8 cellular contexts compared by ENCODE assay signal in genomic region chr4:74370912-74371311, GRCh38. TPM values are rescaled to one million over a fixed set of nuclear protein-coding genes. Genes with fewer than 3 reads are reported as not detected.
DNase-seq lines count a peak whose midpoint lies in the region; ATAC-seq and TF ChIP-seq lines count a peak whose summit lies in the region.

No MANE protein-coding gene starts in this region.

- no peak overlapping the region for H3K23ac ChIP-seq in trophoblast cell (ENCODE audit: low read length)

- no CpG with 5 or more reads among the region's 1 CpG for WGBS in trophoblast cell (ENCODE audit: extremely low coverage, insufficient coverage, insufficient read length)

- H2AK5ac ChIP-seq in trophoblast cell (ENCODE audit: low read length) = no peak overlapping the region

- H3K27ac ChIP-seq in GM23338 (ENCODE audit: low read depth) = no peak overlapping the region
- no peak overlapping the region for H3K27ac ChIP-seq in trophoblast cell (ENCODE audit: low read depth, low read length)

- no peak overlapping the region for H3K9ac ChIP-seq in trophoblast cell (ENCODE audit: low read length)

- peak; percentile 99 for ATAC-seq in GM23338

- H3K27me3 ChIP-seq in GM23338 (ENCODE audit: insufficient read depth) (peaks cover 10% of the 10 kb centered on the region), trophoblast cell (ENCODE audit: insufficient read depth, low read length) (peaks cover under 1% of the 10 kb centered on the region)

- no peaks in the 10 kb centered on the region for H3K27me3 Mint-ChIP-seq in GM23338 (ENCODE audit: insufficient read depth, low read depth, poor library complexity)

- no peaks in the 10 kb centered on the region for H3F3A ChIP-seq in GM23338 (replicated peaks; ENCODE audit: low read depth)

- in situ Hi-C loops in ACHN (cut with HindIII; ENCODE audit: low pct_ligation_motif_present, low pct_unique_long_range_greater_than_20kb, low sequenced_read_pairs) (no loop called here), G401 (cut with HindIII; ENCODE audit: low sequenced_read_pairs) (no loop called here)

- H2AFZ ChIP-seq in GM23338 (no peak overlapping the region), trophoblast cell (ENCODE audit: insufficient read depth, low read length, poor library complexity) (no peak overlapping the region)

- H4K8ac ChIP-seq in trophoblast cell (ENCODE audit: low read depth, low read length) = no peak overlapping the region

- TF ChIP-seq CTCF in GM23338 (conservative IDR thresholded peaks at IDR 0.05; ENCODE audit: low read depth in 2 of 2) = peak; percentile 80 to 92
- peak; percentile 89 for TF ChIP-seq CTCF in fibroblast of pulmonary artery (IDR thresholded peaks at IDR 0.05; ENCODE audit: low read length, missing control alignments)

- no peaks in the 10 kb centered on the region for H4K20me1 ChIP-seq in GM23338 (replicated peaks; ENCODE audit: insufficient read depth)

- no peaks in the 10 kb centered on the region for H3K9me3 ChIP-seq in trophoblast cell (ENCODE audit: insufficient read depth, low read depth, low read length)

- no peak overlapping the region for H2BK12ac ChIP-seq in trophoblast cell (ENCODE audit: low read length)

- H3K18ac ChIP-seq in trophoblast cell (ENCODE audit: low read length) = no peak overlapping the region

- no peaks in the 10 kb centered on the region for H3K36me3 Mint-ChIP-seq in GM23338 (ENCODE audit: low read depth)

- H3K36me3 ChIP-seq in GM23338 (ENCODE audit: insufficient read depth) (no peaks in the 10 kb centered on the region), trophoblast cell (ENCODE audit: control insufficient read depth in 1 of 2, insufficient read depth in 2 of 2, low read length in 2 of 2) (no peaks in the 10 kb centered on the region)

- no peak overlapping the region for H2BK5ac ChIP-seq in trophoblast cell (ENCODE audit: low read depth, low read length, poor library complexity)

- no peaks in the 10 kb centered on the region for H3K9me2 ChIP-seq in GM23338 (ENCODE audit: insufficient read depth)

- no peaks in the 10 kb centered on the region for H3K9me3 Mint-ChIP-seq in GM23338

- H4K12ac ChIP-seq in trophoblast cell (ENCODE audit: low read depth, low read length) = no peak overlapping the region

- H3K79me2 ChIP-seq in GM23338 (replicated peaks; ENCODE audit: insufficient read depth) = no peaks in the 10 kb centered on the region
- H3K79me2 ChIP-seq in trophoblast cell (ENCODE audit: control insufficient read depth, insufficient read depth, low read length, poor library complexity) = no peaks in the 10 kb centered on the region

- H3K27ac Mint-ChIP-seq in GM23338 = no peak overlapping the region

- H3K4me1 ChIP-seq in GM23338 (ENCODE audit: insufficient read depth) (no peaks in the 10 kb centered on the region; the same call in 1 of the 2 replicates), trophoblast cell (ENCODE audit: control insufficient read depth in 1 of 2, insufficient read depth in 2 of 2, low read length in 2 of 2) (no peaks in the 10 kb centered on the region)

- H3K4me3 ChIP-seq in GM23338 (no peak overlapping the region), fibroblast of pulmonary artery (replicated peaks; ENCODE audit: low read depth, low read length) (no peak overlapping the region), trophoblast cell (ENCODE audit: low read depth, low read length) (no peak overlapping the region)
- no peak overlapping the region for H3K4me3 ChIP-seq in Jurkat, Clone E6-1 (ENCODE audit: low read length)

- no peak overlapping the region for H4K91ac ChIP-seq in trophoblast cell (ENCODE audit: low read depth, low read length)

- no peak overlapping the region for H3K4me2 ChIP-seq in GM23338
- no peak overlapping the region for H3K4me2 ChIP-seq in trophoblast cell (ENCODE audit: low read length)

- H3K14ac ChIP-seq in trophoblast cell (ENCODE audit: low read length) = no peak overlapping the region

- DNase-seq in ACHN (peak; percentile 77), G401 (ENCODE audit: low spot score) (peak; percentile 3), GM23338 (ENCODE audit: low spot score) (peak; percentile 82), UCSD-AML1 (lab: John Stamatoyannopoulos, UW; ENCODE audit: unreplicated experiment) (peak; percentile 8), fibroblast of pulmonary artery (ENCODE audit: low read depth) (peak; percentile 82), trophoblast cell (peak; percentile 41 to 70), mesenteric fat pad (ENCODE audit: low spot score) (no peak)
- DNase-seq in Jurkat, Clone E6-1 (ENCODE audit: low read depth, low spot score) = peak; percentile 26

- no peak overlapping the region for H3K4me3 Mint-ChIP-seq in GM23338

- 0 out of 3 replicates have a peak, but pooled peaks cover 3% of the 10 kb centered on the region for H3K4me1 Mint-ChIP-seq in GM23338

- no peak overlapping the region for H2BK120ac ChIP-seq in trophoblast cell (ENCODE audit: insufficient read depth, low read length, poor library complexity)

- H3K4ac ChIP-seq in trophoblast cell (ENCODE audit: low read depth, low read length) = no peak overlapping the region

- no peaks in the 10 kb centered on the region for H3K79me1 ChIP-seq in trophoblast cell (ENCODE audit: low read length)

TF ChIP-seq in GM23338, 12 proteins besides CTCF, POLR2A, EP300 and RAD21 (continues in another document):
- TF ChIP-seq ZNF462 (CRISPR knock-in tag; IDR thresholded peaks at IDR 0.05) = no peak

RNA-seq across cellular contexts. Expression of gene EREG, which starts 6.0 kb away (rescaled TPM):
- total RNA-seq in G401 (2014; rRNA removed; shearing (Covaris generic)) = not detected in 2 replicates
- 4.2 TPM in 1 of 2 replicates, not detected in the other for total RNA-seq in GM23338 (2014; rRNA removed; shearing (Covaris generic))
- not detected in 2 replicates for polyA plus RNA-seq in GM23338 (2016; fragmentation: Nextera tagmentation; extraction: Ambion mirVana)
- polyA plus RNA-seq in Jurkat, Clone E6-1 (2012; ENCODE audit: insufficient read depth, insufficient read length) = not detected
- polyA plus RNA-seq in trophoblast cell (2013) = 0.07 and 0.10 TPM in 2 replicates
- 4.1 TPM for total RNA-seq in mesenteric fat pad
